Comparison of ENCODE assay signal across 1 cellular context in genomic region chr1:9551984-9552383, GRCh38.
TF ChIP-seq lines count a peak whose summit lies in the region.

No MANE protein-coding gene starts in this region.

TF ChIP-seq in WTC11, 78 proteins besides CTCF, POLR2A, EP300 and RAD21 (continued from another document):
- no peak for TF ChIP-seq CBFB (CRISPR knock-in tag; IDR thresholded peaks at IDR 0.05; ENCODE audit: low read depth)
- no peak for TF ChIP-seq AFF4 (CRISPR knock-in tag; IDR thresholded peaks at IDR 0.05; ENCODE audit: borderline replicate concordance)
TF ChIP-seq in WTC11: peak in this region for 0.
